Comparison of ENCODE assay signal across 8 cellular contexts in the genomic region with DNA sequence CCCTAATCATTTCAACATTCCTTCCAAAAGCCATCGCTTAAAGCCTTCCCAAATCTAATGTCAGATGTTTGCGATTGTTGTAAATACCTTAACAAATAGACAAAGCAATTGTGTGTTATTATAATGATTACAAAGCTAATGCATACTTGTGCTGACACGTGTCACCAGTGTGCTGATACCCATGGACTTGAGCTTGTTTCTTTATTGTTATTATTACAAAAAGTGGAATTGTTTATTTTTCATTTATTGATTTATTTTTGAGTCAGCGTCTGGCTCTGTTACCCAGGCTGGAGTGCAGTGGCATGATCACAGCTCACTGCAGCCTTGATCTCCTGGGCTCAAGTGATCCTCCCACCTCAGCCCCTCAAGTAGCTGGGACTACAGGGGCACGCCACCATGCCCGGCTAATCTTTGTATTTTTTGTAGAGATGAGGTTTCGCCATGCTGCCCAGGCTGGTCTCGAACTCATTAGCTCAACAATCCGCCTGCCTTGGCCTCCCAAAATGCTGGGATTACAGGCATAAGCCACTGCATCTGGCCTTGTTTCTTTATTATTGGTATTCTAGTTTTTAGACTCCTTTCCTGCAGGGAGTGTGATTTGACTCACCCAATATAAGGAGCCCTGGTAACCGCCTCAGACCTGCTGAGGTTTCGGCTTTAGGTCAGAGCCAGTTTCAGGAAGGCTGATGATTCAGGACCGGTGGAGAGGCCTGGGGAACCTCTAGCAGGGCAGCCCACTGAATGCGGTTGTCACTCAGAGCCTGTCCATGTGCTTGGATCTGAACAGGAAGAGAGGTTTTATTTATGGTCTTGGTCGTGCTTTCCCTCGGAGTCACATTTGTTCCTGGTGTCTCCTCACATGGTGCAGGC. TPM values are rescaled to one million over a fixed set of nuclear protein-coding genes. Genes with fewer than 3 reads are reported as not detected.
DNase-seq lines count a peak whose midpoint lies in the region; ATAC-seq and TF ChIP-seq lines count a peak whose summit lies in the region.

No MANE protein-coding gene starts in this region.

- H3K4me2 ChIP-seq in mesenchymal stem cell (ENCODE audit: low read length, poor library complexity, severe bottlenecking): no peak overlapping the region

- 55% methylated on average over 13 of the region's 15 CpGs for WGBS in mesenchymal stem cell

- ATAC-seq in GM21737 (IDR thresholded peaks at IDR 0.05; ENCODE audit: unreplicated experiment): peak; percentile 63

- no peak overlapping the region for H3K18ac ChIP-seq in mesenchymal stem cell (ENCODE audit: low read depth in 1 of 2, low read length in 2 of 2)

- H2AFZ ChIP-seq in mesenchymal stem cell (ENCODE audit: low read depth, low read length): no peak overlapping the region

- POLR2A ChIA-PET in RWPE1 (lab: Yijun Ruan, JAX; ENCODE audit: low non-redundant PET): interaction anchor here (0.7 kb wide), 1 partner anchor 801 kb away, joined by 3 read pairs; no protein-coding TSS in a partner anchor

- DNase-seq in GM13976 (ENCODE audit: low spot score): peak; percentile 81
- no peak for DNase-seq in RWPE1 (ENCODE audit: low spot score)
- peak; percentile 67 for DNase-seq in mesenchymal stem cell
- no peak for DNase-seq in NCI-H1694 (lab: John Stamatoyannopoulos, UW)
- no peak for DNase-seq in HAP-1 (ENCODE audit: low spot score in 2 of 2)
- no peak for DNase-seq in C1 segment of cervical spinal cord (lab: John Stamatoyannopoulos, UW)
- DNase-seq in medulla oblongata (ENCODE audit: extremely low spot score): no peak

- H2BK120ac ChIP-seq in mesenchymal stem cell (ENCODE audit: low read depth, low read length): no peak overlapping the region

- H3K27me3 ChIP-seq in mesenchymal stem cell (ENCODE audit: control insufficient read depth in 1 of 2, insufficient read depth in 1 of 2, low read length in 2 of 2) (no peaks in the 10 kb centered on the region), HAP-1 (ENCODE audit: low read depth) (no peaks in the 10 kb centered on the region)

- no peak overlapping the region for H2BK15ac ChIP-seq in mesenchymal stem cell (ENCODE audit: low read depth, poor library complexity, severe bottlenecking)

- H3K4ac ChIP-seq in mesenchymal stem cell (ENCODE audit: low read depth in 1 of 2, low read length in 2 of 2): no peak overlapping the region

- H3K4me1 ChIP-seq in mesenchymal stem cell (ENCODE audit: control insufficient read depth, insufficient read depth, low read depth, low read length) (peaks cover 20% of the 10 kb centered on the region), HAP-1 (peaks cover 2% of the 10 kb centered on the region; the same call in 1 of the 2 replicates)

- no peak overlapping the region for H2AK5ac ChIP-seq in mesenchymal stem cell (ENCODE audit: low read length, severe bottlenecking)

- in situ Hi-C loops in GM13976 (cut with MboI; ENCODE audit: low sequenced_read_pairs, unreplicated experiment): no loop called here
- in situ Hi-C loops in HAP-1 (cut with MboI; ENCODE audit: low sequenced_read_pairs): loop anchor here (10.0 kb wide), 1 partner anchor 347 kb away; a partner anchor contains a TSS

- CTCF ChIA-PET in RWPE1 (lab: Yijun Ruan, JAX): interaction anchor here (0.6 to 0.7 kb wide), 2 partner anchors 198 to 626 kb away, joined by 3 read pairs; no protein-coding TSS in a partner anchor

- H2BK5ac ChIP-seq in mesenchymal stem cell (ENCODE audit: low read depth, low read length, poor library complexity, severe bottlenecking): no peak overlapping the region

- no peak overlapping the region for H3K9ac ChIP-seq in mesenchymal stem cell (ENCODE audit: low read length)

- no peak overlapping the region for H3K14ac ChIP-seq in mesenchymal stem cell (ENCODE audit: low read length in 2 of 2)

- no peak overlapping the region for H3K23ac ChIP-seq in mesenchymal stem cell (ENCODE audit: low read length in 2 of 2)

- H4K91ac ChIP-seq in mesenchymal stem cell (ENCODE audit: low read length): no peak overlapping the region

- H3K9me3 ChIP-seq in mesenchymal stem cell (ENCODE audit: control insufficient read depth, low read length) (no peaks in the 10 kb centered on the region), HAP-1 (peaks cover 8% of the 10 kb centered on the region; the same call in 1 of the 2 replicates)

- no peak overlapping the region for H2BK12ac ChIP-seq in mesenchymal stem cell (ENCODE audit: low read length in 2 of 2)

- no peak overlapping the region for H4K8ac ChIP-seq in mesenchymal stem cell (ENCODE audit: low read length)

- no peaks in the 10 kb centered on the region for H3K36me3 ChIP-seq in mesenchymal stem cell (ENCODE audit: control insufficient read depth in 1 of 2, insufficient read depth in 2 of 2, low read depth in 1 of 2, low read length in 2 of 2)
- H3K36me3 ChIP-seq in HAP-1 (replicated peaks): no peaks in the 10 kb centered on the region

- H3K79me1 ChIP-seq in mesenchymal stem cell (replicated peaks; ENCODE audit: low read length, poor library complexity, severe bottlenecking): peaks cover 2% of the 10 kb centered on the region

- TF ChIP-seq CTCF in GM13976 (IDR thresholded peaks at IDR 0.05; ENCODE audit: borderline replicate concordance, control extremely low read depth, extremely low read depth, insufficient read depth, missing control alignments) (no peak), RWPE1 (conservative IDR thresholded peaks at IDR 0.05; ENCODE audit: low read depth) (no peak)

- no peak overlapping the region for H3K4me3 ChIP-seq in mesenchymal stem cell (ENCODE audit: insufficient read depth in 1 of 2, low read depth in 1 of 2, low read length in 2 of 2)
- no peak overlapping the region for H3K4me3 ChIP-seq in HAP-1

- peak overlapping the region; percentile 17 for H3K27ac ChIP-seq in RWPE1
- no peak overlapping the region for H3K27ac ChIP-seq in mesenchymal stem cell (ENCODE audit: low read length, poor library complexity, severe bottlenecking)

RNA-seq across cellular contexts. Expression of a gene that starts 2.1 kb away (rescaled TPM):
- polyA plus RNA-seq in mesenchymal stem cell (2013, experiment 1 of 2): 15.8 TPM
- polyA plus RNA-seq in mesenchymal stem cell (2013, experiment 2 of 2): 16.6 TPM

RNA-seq across cellular contexts. Expression of a gene that starts 46.9 kb away (rescaled TPM):
- 48.5 TPM for polyA plus RNA-seq in mesenchymal stem cell (2013, experiment 1 of 2)
- polyA plus RNA-seq in mesenchymal stem cell (2013, experiment 2 of 2): 46.2 TPM

RNA-seq across cellular contexts. Expression of a gene that starts 47.1 kb away (rescaled TPM):
- polyA plus RNA-seq in mesenchymal stem cell (2013, experiment 1 of 2): 17.6 TPM
- polyA plus RNA-seq in mesenchymal stem cell (2013, experiment 2 of 2): 15.2 TPM

RNA-seq across cellular contexts. Expression of a gene that starts 54.7 kb away (rescaled TPM):
- polyA plus RNA-seq in mesenchymal stem cell (2013, experiment 1 of 2): 3.2 TPM
- polyA plus RNA-seq in mesenchymal stem cell (2013, experiment 2 of 2): 2.3 TPM

Comparison
In these comparisons a context has a peak if more than half of its experiments do, and no peak if none do; other contexts are left out.
1. DNase-seq: peak in GM13976 (single experiment) and mesenchymal stem cell (single experiment); none in RWPE1 (single experiment), NCI-H1694 (single experiment), HAP-1 (0 of 2), C1 segment of cervical spinal cord (0 of 14) and medulla oblongata (single experiment).